In genomic region chr12:6567824-6568617, GRCh38 we compare ENCODE assay signal across 8 cellular contexts. TPM values are rescaled to one million over a fixed set of nuclear protein-coding genes. Genes with fewer than 3 reads are reported as not detected.
DNase-seq lines count a peak whose midpoint lies in the region; TF ChIP-seq lines count a peak whose summit lies in the region.

NOP2 (minus strand) TSS chr12:6568291; CDS start chr12:6567918, 373 bp downstream.

- WGBS in testis, 2 donors, result 1% methylated on average over 33 to 71 of the region's 71 CpGs

- H3K9me3 ChIP-seq in osteoblast (ENCODE audit: low read depth, low read length), result no peaks in the 10 kb centered on the region
- H3K9me3 ChIP-seq in testis, result no peaks in the 10 kb centered on the region

- intact Hi-C loops in testis (cut with DNase I; ENCODE audit: low total_unique reads), result no loop called here

- H3K4me1 Mint-ChIP-seq in HFFc6 (ENCODE audit: low read depth), result peaks cover 19% of the 10 kb centered on the region
- peaks cover 60% of the 10 kb centered on the region for H3K4me1 Mint-ChIP-seq in activated naive CD4-positive, alpha-beta T cell treated with anti-CD3 and anti-CD28 coated beads, Interleukin-2, amount 50 U/mL, for 24 hours

- peaks cover 40% of the 10 kb centered on the region for H3K79me2 ChIP-seq in osteoblast (ENCODE audit: insufficient read depth, low read length)

- peaks cover 3% of the 10 kb centered on the region; the same call in 1 of the 2 replicates for H3K9me3 Mint-ChIP-seq in HFFc6
- no peaks in the 10 kb centered on the region for H3K9me3 Mint-ChIP-seq in activated naive CD4-positive, alpha-beta T cell treated with anti-CD3 and anti-CD28 coated beads, Interleukin-2, amount 50 U/mL, for 24 hours

- H3K4me1 ChIP-seq in osteoblast (ENCODE audit: insufficient read depth, low read length), result peaks cover 3% of the 10 kb centered on the region
- H3K4me1 ChIP-seq in testis, result peaks cover 8% of the 10 kb centered on the region

- DNase-seq in GM03348 (ENCODE audit: low spot score), result peak; percentile 97
- peak; percentile 85 for DNase-seq in HFFc6
- DNase-seq in NCI-H1105 (lab: John Stamatoyannopoulos, UW), result peak; percentile 88
- DNase-seq in SKM-1 treated with dmso at 0.1 percent for 144 hours (lab: John Stamatoyannopoulos, UW; ENCODE audit: unreplicated experiment), result peak; percentile 73
- peak; percentile 86 for DNase-seq in glomerular visceral epithelial cell (ENCODE audit: extremely low spot score)
- peak; percentile 97 for DNase-seq in osteoblast (ENCODE audit: insufficient read length, low spot score, missing footprints)
- peak; percentile 95 for DNase-seq in testis

- H3K4me3 ChIP-seq in osteoblast (ENCODE audit: insufficient read depth, low read length), result peak within 1 kb of the TSS; percentile 97
- peak within 1 kb of the TSS; percentile 65 to 67 for H3K4me3 ChIP-seq in testis

- peaks cover 64% of the 10 kb centered on the region for H3K36me3 ChIP-seq in osteoblast (ENCODE audit: insufficient read depth, low read length)
- no peaks in the 10 kb centered on the region for H3K36me3 ChIP-seq in testis (ENCODE audit: low read depth, missing control alignments)

- peak within 1 kb of the TSS; percentile 92 for H2AFZ ChIP-seq in osteoblast (ENCODE audit: low read length)

- H3K27ac Mint-ChIP-seq in HFFc6, result peak within 1 kb of the TSS; percentile 99
- peak within 1 kb of the TSS; percentile 99 for H3K27ac Mint-ChIP-seq in activated naive CD4-positive, alpha-beta T cell treated with anti-CD3 and anti-CD28 coated beads, Interleukin-2, amount 50 U/mL, for 24 hours

- peaks cover 53% of the 10 kb centered on the region for H3K36me3 Mint-ChIP-seq in HFFc6 (ENCODE audit: low read depth)
- peaks cover 34% of the 10 kb centered on the region for H3K36me3 Mint-ChIP-seq in activated naive CD4-positive, alpha-beta T cell treated with anti-CD3 and anti-CD28 coated beads, Interleukin-2, amount 50 U/mL, for 24 hours

- TF ChIP-seq CTCF in HFFc6 (IDR thresholded peaks at IDR 0.05) (0 out of 2 replicates have a peak, but pooled peaks have one; percentile 5), osteoblast (IDR thresholded peaks at IDR 0.05; ENCODE audit: extremely low read depth, low read depth, low read length) (no peak), testis (IDR thresholded peaks at IDR 0.05) (no peak)

- H4K20me1 ChIP-seq in osteoblast (ENCODE audit: insufficient read depth, low read length), result peaks cover 10% of the 10 kb centered on the region

- H3K27ac ChIP-seq in osteoblast (ENCODE audit: low read depth, low read length) (peak within 1 kb of the TSS; percentile 85), testis (peak within 1 kb of the TSS; percentile 22 to 84)

- H3K27me3 Mint-ChIP-seq in HFFc6 (ENCODE audit: insufficient read depth), result peaks cover 6% of the 10 kb centered on the region
- H3K27me3 Mint-ChIP-seq in activated naive CD4-positive, alpha-beta T cell treated with anti-CD3 and anti-CD28 coated beads, Interleukin-2, amount 50 U/mL, for 24 hours, result no peaks in the 10 kb centered on the region

- H3K4me3 Mint-ChIP-seq in HFFc6, result peak within 1 kb of the TSS; percentile 100
- H3K4me3 Mint-ChIP-seq in activated naive CD4-positive, alpha-beta T cell treated with anti-CD3 and anti-CD28 coated beads, Interleukin-2, amount 50 U/mL, for 24 hours, result peak within 1 kb of the TSS; percentile 100

- peak within 1 kb of the TSS; percentile 83 for H3K4me2 ChIP-seq in osteoblast (ENCODE audit: insufficient read depth, low read length)

- no peak for TF ChIP-seq POLR2A in testis (IDR thresholded peaks at IDR 0.05)

- H3K27me3 ChIP-seq in osteoblast (ENCODE audit: insufficient read depth, low read length), result no peaks in the 10 kb centered on the region
- H3K27me3 ChIP-seq in testis, result no peaks in the 10 kb centered on the region

RNA-seq across cellular contexts. Expression of gene NOP2, which starts in this region (rescaled TPM):
- total RNA-seq in HFFc6 (2021; fragmentation: NEBNext Ultra II Directional; extraction: Animal tissue kit (Norgen Biotek cat#: 25700)), result 10 to 100 TPM; 39.5 to 60.5 (median 42.6) TPM
- total RNA-seq in osteoblast (18.3 and 21.4 TPM in 2 replicates), testis (10 to 100 TPM; 51.8 to 60.3 TPM)
- 38.6 TPM for polyA plus RNA-seq in testis (ENCODE audit: insufficient read depth, low read depth, low replicate concordance)

Comparison
In these comparisons a context has a peak if more than half of its experiments do, and no peak if none do; other contexts are left out.
1. Peak in every context shown above with its lines: DNase-seq, H3K4me3 ChIP-seq and H3K27ac ChIP-seq.